In genomic region chr22:36583546-36583945, GRCh38 we compare ENCODE assay signal across 20 cellular contexts. TPM values are rescaled to one million over a fixed set of nuclear protein-coding genes. Genes with fewer than 3 reads are reported as not detected.
DNase-seq lines count a peak whose midpoint lies in the region; ATAC-seq and TF ChIP-seq lines count a peak whose summit lies in the region.
"Had no signal": no experiment of that assay in that cellular context is flagged by ENCODE, and none has a peak within 500 bp of the region (broad histone marks: within the 10 kb centered on the region; RNA-seq: fewer than 3 reads in every experiment).

No MANE protein-coding gene starts in this region.

- peaks cover 0 to 11% (median 0%) of the 10 kb centered on the region in 6 donors for H3K4me1 ChIP-seq in spleen

- intact Hi-C loops in spleen (cut with DNase I; ENCODE audit: low total_unique reads), result no loop called here

- H3K36me3 ChIP-seq in spleen, result no peaks in the 10 kb centered on the region
- H3K36me3 ChIP-seq: BE2C had no signal

- H3K27me3 Mint-ChIP-seq in chondrocyte (ENCODE audit: low read depth) (peaks cover 35% of the 10 kb centered on the region), glutamatergic neuron (ENCODE audit: unreplicated experiment) (peaks cover 10% of the 10 kb centered on the region), type B pancreatic cell (peaks cover 47% of the 10 kb centered on the region)

- H3K4me3 Mint-ChIP-seq in chondrocyte (ENCODE audit: unreplicated experiment) (no peak overlapping the region), glutamatergic neuron (ENCODE audit: unreplicated experiment) (no peak overlapping the region), type B pancreatic cell (no peak overlapping the region)
- H3K4me3 Mint-ChIP-seq: CD4-positive, CD25-positive, alpha-beta regulatory T cell; CD8-positive, alpha-beta memory T cell had no signal

- H3K27me3 ChIP-seq in spleen (replicated peaks in 1 of 7), result peaks cover 0 to 50% (median 0%) of the 10 kb centered on the region in 7 donors
- H3K27me3 ChIP-seq: BE2C had no signal

- WGBS in spleen, 5 donors, result 80 to 94% (median 87%) methylated on average over 3 of the region's 3 CpGs

- ATAC-seq in HG03432 (IDR thresholded peaks at IDR 0.05; ENCODE audit: unreplicated experiment) (no peak), GM21825 (IDR thresholded peaks at IDR 0.05; ENCODE audit: unreplicated experiment) (no peak)
- ATAC-seq: GM12878 had no signal

- no peaks in the 10 kb centered on the region for H3K36me3 Mint-ChIP-seq in chondrocyte (ENCODE audit: low read depth)
- peaks cover 8% of the 10 kb centered on the region for H3K36me3 Mint-ChIP-seq in glutamatergic neuron (ENCODE audit: unreplicated experiment)
- H3K36me3 Mint-ChIP-seq in type B pancreatic cell, result no peaks in the 10 kb centered on the region

- H3K9me3 ChIP-seq in spleen, result peaks cover 0 to 12% (median 0%) of the 10 kb centered on the region in 8 donors
- H3K9me3 ChIP-seq: BE2C had no signal

- H3K9me3 Mint-ChIP-seq in chondrocyte (ENCODE audit: low read depth) (no peaks in the 10 kb centered on the region), glutamatergic neuron (ENCODE audit: unreplicated experiment) (peaks cover 22% of the 10 kb centered on the region), type B pancreatic cell (no peaks in the 10 kb centered on the region)

- H3K4me3 ChIP-seq in spleen, result no peak overlapping the region
- H3K4me3 ChIP-seq: GM12878, GM23248 had no signal

- DNase-seq in chondrocyte (ENCODE audit: low spot score) (peak; percentile 57), glutamatergic neuron (no peak), spleen (peak; percentile 14), type B pancreatic cell (ENCODE audit: extremely low spot score, unreplicated experiment) (no peak)
- DNase-seq: ACHN; BE2C; C1 segment of cervical spinal cord; CD4-positive, CD25-positive, alpha-beta regulatory T cell; CD8-positive, alpha-beta memory T cell; COR-L47; DMS 273 treated with DMSO at 0.1 percent for 48 hours; DMS53; DND-41; EL; GM23248; HCEC 1CT had no signal

- H3K27ac ChIP-seq in spleen, result no peak overlapping the region
- H3K27ac ChIP-seq: GM23248, HL-60 had no signal

- H3K4me1 Mint-ChIP-seq in chondrocyte (ENCODE audit: low read depth) (peaks cover 15% of the 10 kb centered on the region), glutamatergic neuron (ENCODE audit: low read depth, unreplicated experiment) (peaks cover 57% of the 10 kb centered on the region), type B pancreatic cell (ENCODE audit: unreplicated experiment) (peaks cover 15% of the 10 kb centered on the region)
- H3K4me1 Mint-ChIP-seq: CD8-positive, alpha-beta memory T cell had no signal

- H3K27ac Mint-ChIP-seq in chondrocyte (ENCODE audit: unreplicated experiment) (no peak overlapping the region), glutamatergic neuron (ENCODE audit: unreplicated experiment) (peak overlapping the region; percentile 14), type B pancreatic cell (no peak overlapping the region)

- TF ChIP-seq POLR2A in spleen (IDR thresholded peaks at IDR 0.05), result no peak

- no peak for TF ChIP-seq CTCF in chondrocyte (IDR thresholded peaks at IDR 0.05)
- TF ChIP-seq CTCF in glutamatergic neuron (IDR thresholded peaks at IDR 0.05; ENCODE audit: partially characterized antibody, unreplicated experiment), result no peak
- no peak for TF ChIP-seq CTCF in spleen (IDR thresholded peaks at IDR 0.05 in 8 of 11, conservative IDR thresholded peaks at IDR 0.05 in 3 of 11)
- no peak for TF ChIP-seq CTCF in type B pancreatic cell (conservative IDR thresholded peaks at IDR 0.05)

RNA-seq across cellular contexts. Expression of gene EIF3D, which starts 54.6 kb away (rescaled TPM):
- total RNA-seq in chondrocyte (80.5 to 97.8 TPM (median 96.1 TPM) in 3 replicates), glutamatergic neuron (ENCODE audit: unreplicated experiment) (143 TPM), spleen (100 to 1,000 TPM; 194 to 428 (median 215) TPM), type B pancreatic cell (ENCODE audit: low replicate concordance) (162 and 190 TPM in 2 replicates)
- 100 to 1,000 TPM; 212 to 282 (median 240) TPM for polyA plus RNA-seq in spleen

Comparison
In these comparisons a context has a peak if more than half of its experiments do, and no peak if none do; other contexts are left out.
1. DNase-seq: peak in chondrocyte (single experiment) and spleen (single experiment); none in glutamatergic neuron (single experiment) and type B pancreatic cell (single experiment).